In the genomic region with DNA sequence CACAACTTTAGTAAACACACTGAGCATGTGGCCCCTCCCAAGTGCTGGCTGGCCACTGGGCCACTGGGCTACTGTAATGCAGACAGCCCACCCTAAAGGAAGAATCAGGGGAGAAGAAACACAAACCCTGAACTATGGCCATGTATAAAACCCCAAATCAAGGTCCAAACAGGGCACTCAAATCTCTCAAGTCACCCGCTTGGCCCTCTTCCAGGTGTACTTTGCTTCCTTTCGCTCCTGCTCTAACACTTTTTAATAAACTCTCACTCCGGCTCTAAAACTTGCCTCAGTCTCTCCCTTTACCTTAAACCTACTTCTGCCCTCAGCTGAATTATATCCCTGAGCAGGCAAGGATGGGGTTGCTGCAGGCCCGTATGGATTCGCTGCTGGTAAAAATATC, we compare ENCODE assay signal across 1 cellular context.
TF ChIP-seq lines count a peak whose summit lies in the region.

No MANE protein-coding gene starts in this region.

TF ChIP-seq in GM23338, 12 proteins besides CTCF, POLR2A, EP300 and RAD21 (continued from another document):
- no peak for TF ChIP-seq REST (IDR thresholded peaks at IDR 0.05; ENCODE audit: unreplicated experiment)
- TF ChIP-seq EZH2phosphoT487 (IDR thresholded peaks at IDR 0.05; ENCODE audit: unreplicated experiment), result no peak
- no peak for TF ChIP-seq JUNB (IDR thresholded peaks at IDR 0.05; ENCODE audit: unreplicated experiment)
- no peak for TF ChIP-seq ETS1 (IDR thresholded peaks at IDR 0.05)
- no peak for TF ChIP-seq CREB1 (CRISPR knock-in tag; IDR thresholded peaks at IDR 0.05; ENCODE audit: low read depth)
- TF ChIP-seq NANOG (IDR thresholded peaks at IDR 0.05; ENCODE audit: borderline replicate concordance), result no peak
- no peak for TF ChIP-seq ZNF114 (CRISPR knock-in tag; IDR thresholded peaks at IDR 0.05)
- no peak for TF ChIP-seq STAT1 (IDR thresholded peaks at IDR 0.05; ENCODE audit: unreplicated experiment)
